Comparison of ENCODE assay signal across 8 cellular contexts in genomic region chr9:29213374-29214161, GRCh38.
DNase-seq lines count a peak whose midpoint lies in the region; ATAC-seq and TF ChIP-seq lines count a peak whose summit lies in the region.

Gene LINGO2, minus strand, starts transcription at chr9:29213601.

- H3K36me3 Mint-ChIP-seq in stimulated activated naive CD8-positive, alpha-beta T cell treated with anti-CD3 and anti-CD28 coated beads, Interleukin-15, Interleukin-2, amounts not matched to agents 100 ng/mL and 50 ng/mL, for 24 hours (ENCODE audit: low read depth) = no peaks in the 10 kb centered on the region
- H3K36me3 Mint-ChIP-seq in stimulated activated effector memory CD8-positive, alpha-beta T cell treated with anti-CD3 and anti-CD28 coated beads, Interleukin-12 subunit alpha, Interleukin-12 subunit beta, amount 100 ng/mL, for 72 hours = no peaks in the 10 kb centered on the region

- no peak within 1 kb of the TSS for H3K27ac ChIP-seq in WERI-Rb-1

- H3K27ac Mint-ChIP-seq in stimulated activated naive CD8-positive, alpha-beta T cell treated with anti-CD3 and anti-CD28 coated beads, Interleukin-15, Interleukin-2, amounts not matched to agents 100 ng/mL and 50 ng/mL, for 24 hours = no peak within 1 kb of the TSS
- H3K27ac Mint-ChIP-seq in stimulated activated effector memory CD8-positive, alpha-beta T cell treated with anti-CD3 and anti-CD28 coated beads, Interleukin-12 subunit alpha, Interleukin-12 subunit beta, amount 100 ng/mL, for 72 hours = no peak within 1 kb of the TSS

- no peaks in the 10 kb centered on the region for H3K36me3 ChIP-seq in WERI-Rb-1

- H3K4me3 ChIP-seq in WERI-Rb-1 (ENCODE audit: low read depth, low read length) (peak within 1 kb of the TSS; percentile 72), iPS-18c (ENCODE audit: insufficient read depth, low read depth, low read length) (peak within 1 kb of the TSS; percentile 77)

- DNase-seq in stimulated activated naive CD8-positive, alpha-beta T cell treated with anti-CD3 and anti-CD28 coated beads, Interleukin-15, Interleukin-2, amounts not matched to agents 100 U/mL and 50 U/mL, for 24 hours = no peak
- DNase-seq in WERI-Rb-1 = peak; percentile 57
- DNase-seq in stimulated activated effector memory CD8-positive, alpha-beta T cell treated with anti-CD3 and anti-CD28 coated beads, Interleukin-12 subunit alpha, Interleukin-12 subunit beta, amount 100 ng/mL, for 72 hours (ENCODE audit: low spot score in 2 of 2) = no peak
- DNase-seq in medulla oblongata (ENCODE audit: extremely low spot score) = no peak

- H3K4me3 Mint-ChIP-seq in stimulated activated naive CD8-positive, alpha-beta T cell treated with anti-CD3 and anti-CD28 coated beads, Interleukin-15, Interleukin-2, amounts not matched to agents 100 ng/mL and 50 ng/mL, for 24 hours = peak within 1 kb of the TSS; percentile 63
- H3K4me3 Mint-ChIP-seq in stimulated activated effector memory CD8-positive, alpha-beta T cell treated with anti-CD3 and anti-CD28 coated beads, Interleukin-12 subunit alpha, Interleukin-12 subunit beta, amount 100 ng/mL, for 72 hours = peak within 1 kb of the TSS; percentile 50

- ATAC-seq in stimulated activated naive CD8-positive, alpha-beta T cell treated with anti-CD3 and anti-CD28 coated beads, Interleukin-15, Interleukin-2, amounts not matched to agents 100 U/mL and 50 U/mL, for 24 hours = no peak
- peak; percentile 27 for ATAC-seq in stimulated activated effector memory CD8-positive, alpha-beta T cell treated with anti-CD3 and anti-CD28 coated beads, Interleukin-12 subunit alpha, Interleukin-12 subunit beta, amount 100 ng/mL, for 72 hours
- ATAC-seq in GM18868 (IDR thresholded peaks at IDR 0.05; ENCODE audit: unreplicated experiment) (no peak), GM19351 (IDR thresholded peaks at IDR 0.05; ENCODE audit: unreplicated experiment) (no peak)

- peaks cover 9% of the 10 kb centered on the region for H3K4me1 Mint-ChIP-seq in stimulated activated naive CD8-positive, alpha-beta T cell treated with anti-CD3 and anti-CD28 coated beads, Interleukin-15, Interleukin-2, amounts not matched to agents 100 ng/mL and 50 ng/mL, for 24 hours (ENCODE audit: low read depth)
- no peaks in the 10 kb centered on the region for H3K4me1 Mint-ChIP-seq in stimulated activated effector memory CD8-positive, alpha-beta T cell treated with anti-CD3 and anti-CD28 coated beads, Interleukin-12 subunit alpha, Interleukin-12 subunit beta, amount 100 ng/mL, for 72 hours

- peaks cover 63% of the 10 kb centered on the region for H3K27me3 Mint-ChIP-seq in stimulated activated naive CD8-positive, alpha-beta T cell treated with anti-CD3 and anti-CD28 coated beads, Interleukin-15, Interleukin-2, amounts not matched to agents 100 ng/mL and 50 ng/mL, for 24 hours

- no peaks in the 10 kb centered on the region for H3K9me3 Mint-ChIP-seq in stimulated activated naive CD8-positive, alpha-beta T cell treated with anti-CD3 and anti-CD28 coated beads, Interleukin-15, Interleukin-2, amounts not matched to agents 100 ng/mL and 50 ng/mL, for 24 hours
- no peaks in the 10 kb centered on the region for H3K9me3 Mint-ChIP-seq in stimulated activated effector memory CD8-positive, alpha-beta T cell treated with anti-CD3 and anti-CD28 coated beads, Interleukin-12 subunit alpha, Interleukin-12 subunit beta, amount 100 ng/mL, for 72 hours

- no peaks in the 10 kb centered on the region for H3K9me3 ChIP-seq in WERI-Rb-1 (ENCODE audit: severe bottlenecking)
- H3K9me3 ChIP-seq in iPS-18c (ENCODE audit: control insufficient read depth, insufficient read depth, low read length) = no peaks in the 10 kb centered on the region

- no peak for TF ChIP-seq CTCF in WERI-Rb-1 (IDR thresholded peaks at IDR 0.05; ENCODE audit: low read depth, low read length)

- peaks cover 9% of the 10 kb centered on the region for H3K27me3 ChIP-seq in WERI-Rb-1 (ENCODE audit: insufficient read depth, low read depth, severe bottlenecking)
